Comparison of ENCODE assay signal across 19 cellular contexts in the genomic region with DNA sequence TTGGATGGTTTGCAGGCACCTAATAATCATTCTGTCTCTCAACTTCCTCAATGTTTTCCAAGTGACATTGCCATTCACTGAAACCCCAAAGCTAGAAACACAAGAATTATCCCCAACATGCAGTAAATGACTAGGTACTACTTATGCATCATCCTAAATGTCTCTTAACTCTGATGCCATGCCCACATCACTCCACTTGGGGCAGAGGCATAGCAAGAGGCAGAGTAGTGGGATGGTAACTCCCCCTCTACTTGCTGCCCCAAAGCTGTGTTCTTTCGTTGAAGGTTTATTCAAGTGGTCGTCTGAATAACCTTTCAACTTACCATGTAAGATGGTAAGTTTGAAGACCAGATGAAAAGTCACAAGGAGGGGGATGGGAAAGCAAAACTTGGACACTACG.
DNase-seq lines count a peak whose midpoint lies in the region; ATAC-seq, FAIRE-seq and TF ChIP-seq lines count a peak whose summit lies in the region.
"Had no signal": no experiment of that assay in that cellular context is flagged by ENCODE, and none has a peak within 500 bp of the region (broad histone marks: within the 10 kb centered on the region; RNA-seq: fewer than 3 reads in every experiment).

No MANE protein-coding gene starts in this region.

- no peak overlapping the region for H3K27ac ChIP-seq in VCaP
- H3K27ac ChIP-seq in lower lobe of right lung, result no peak overlapping the region
- H3K27ac ChIP-seq: HL-60 had no signal

- TF ChIP-seq CTCF in BE2C (IDR thresholded peaks at IDR 0.05; ENCODE audit: low read depth, low read length), result 0 out of 2 replicates have a peak, but pooled peaks have one; percentile 11
- TF ChIP-seq CTCF in VCaP (conservative IDR thresholded peaks at IDR 0.05), result 0 out of 2 replicates have a peak, but pooled peaks have one; percentile 7
- peak; percentile 13 for TF ChIP-seq CTCF in fibroblast of mammary gland (conservative IDR thresholded peaks at IDR 0.05; ENCODE audit: control insufficient read depth, insufficient read depth, low read depth, low read length)
- no peak for TF ChIP-seq CTCF in lower lobe of right lung (IDR thresholded peaks at IDR 0.05)

- FAIRE-seq in GM19239 (lab: Jason Lieb, UNC), result peak; percentile 4
- FAIRE-seq: GM18507 had no signal

- H3K9me3 ChIP-seq in BE2C (no peaks in the 10 kb centered on the region), lower lobe of right lung (no peaks in the 10 kb centered on the region)

- H3K4me3 ChIP-seq in BE2C (ENCODE audit: low read depth, low read length) (no peak overlapping the region), fibroblast of mammary gland (ENCODE audit: control insufficient read depth, low read depth, low read length) (no peak overlapping the region), lower lobe of right lung (no peak overlapping the region)
- H3K4me3 ChIP-seq: MG63 had no signal

- H3K4me1 ChIP-seq in BE2C, result no peaks in the 10 kb centered on the region
- no peaks in the 10 kb centered on the region for H3K4me1 ChIP-seq in lower lobe of right lung

- intact Hi-C loops in lower lobe of right lung (cut with DNase I), result no loop called here

- ATAC-seq in GM21423 (IDR thresholded peaks at IDR 0.05; ENCODE audit: unreplicated experiment) (no peak), lower lobe of right lung (no peak)

- DNase-seq in BE2C, result no peak
- DNase-seq in GM19239 (ENCODE audit: insufficient read length, low spot score), result no peak
- DNase-seq in fibroblast of mammary gland (ENCODE audit: low read depth), result no peak
- no peak for DNase-seq in AG08396 (ENCODE audit: low spot score)
- no peak for DNase-seq in T1000 (lab: John Stamatoyannopoulos, UW)
- no peak for DNase-seq in lower lobe of right lung
- DNase-seq: AML-193; Calu3; CD4-positive, alpha-beta T cell; KBM-7; MG63; NCI-H2029 treated with DMSO at 0.1 percent for 48 hours; NCI-H510A treated with DMSO at 0.1 percent for 48 hours; RPMI8226; SW 1271 had no signal

- no peaks in the 10 kb centered on the region for H3K27me3 ChIP-seq in BE2C
- no peaks in the 10 kb centered on the region for H3K27me3 ChIP-seq in lower lobe of right lung (ENCODE audit: low read depth)
- H3K27me3 ChIP-seq: MG63 had no signal

- no peaks in the 10 kb centered on the region for H3K36me3 ChIP-seq in BE2C
- H3K36me3 ChIP-seq in lower lobe of right lung, result no peaks in the 10 kb centered on the region
- H3K36me3 ChIP-seq: MG63 had no signal
